17 cellular contexts compared by ENCODE assay signal in the genomic region with DNA sequence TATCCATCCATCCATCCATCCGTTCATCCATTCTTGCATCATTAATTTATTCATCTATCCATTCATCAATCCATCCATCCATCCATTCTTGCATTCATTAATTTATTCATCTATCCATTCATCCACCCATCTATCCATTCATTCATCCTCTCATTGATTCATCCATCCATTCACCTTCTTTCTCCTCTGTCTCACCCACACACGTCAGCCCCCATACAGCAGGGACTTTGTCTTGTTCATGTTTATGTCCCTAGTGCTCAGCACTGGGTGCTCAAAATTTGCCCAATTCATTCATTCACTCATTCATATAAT. TPM values are rescaled to one million over a fixed set of nuclear protein-coding genes. Genes with fewer than 3 reads are reported as not detected.
A peak's percentile ranks its signal among the peaks of the same experiment; 100 is the strongest.
DNase-seq lines count a peak whose midpoint lies in the region; ATAC-seq and TF ChIP-seq lines count a peak whose summit lies in the region.
"Had no signal": no experiment of that assay in that cellular context is flagged by ENCODE, and none has a peak within 500 bp of the region (broad histone marks: within the 10 kb centered on the region; RNA-seq: fewer than 3 reads in every experiment).

No MANE protein-coding gene starts in this region.

- H3K79me2 ChIP-seq in HCT116 (ENCODE audit: insufficient read depth, low read length), result peaks cover 4% of the 10 kb centered on the region; the same call in 1 of the 2 replicates

- H3K27ac ChIP-seq in HCT116 (ENCODE audit: low read depth, low read length), result no peak overlapping the region
- H3K27ac ChIP-seq: BLaER1 treated with 17β-estradiol and CSF1 and Interleukin-3, amounts not matched to agents 10 nM and 100 nM; GM23248 had no signal

- DNase-seq in HCT116 (ENCODE audit: low read depth, low spot score), result no peak
- no peak for DNase-seq in mesothelial cell of epicardium (ENCODE audit: low spot score in 2 of 2, unreplicated experiment in 2 of 2)
- DNase-seq in GF-D8 (lab: John Stamatoyannopoulos, UW), result no peak
- no peak for DNase-seq in ACHN
- no peak for DNase-seq in activated CD4-positive, alpha-beta T cell treated with anti-CD3 and anti-CD28 coated beads, Interleukin-2, amount 10 ng/mL, durations not matched to agents 24 days and 14 days
- no peak for DNase-seq in stimulated activated CD4-positive, alpha-beta T cell treated with anti-CD3 and anti-CD28 coated beads, Interleukin-4, amount 100 ng/mL, for 1 hour
- DNase-seq: CD4-positive, alpha-beta memory T cell; GM23248; HCEC 1CT; Kasumi-1; MG63; NCI-H2107; NCI-H446 treated with DMSO at 0.1 percent for 48 hours; SIG-M5; SK-N-SH had no signal

- peaks cover 0 to 3% of the 10 kb centered on the region in 2 experiments; a peak in 1 of 4 replicates for H3K36me3 ChIP-seq in HCT116 (ENCODE audit: control insufficient read depth in 1 of 2, insufficient read depth in 2 of 2, low read length in 2 of 2)
- H3K36me3 ChIP-seq: BLaER1 treated with 17β-estradiol and CSF1 and Interleukin-3, amounts not matched to agents 10 nM and 100 nM; MG63 had no signal

- H3K36me3 Mint-ChIP-seq in brain (no peaks in the 10 kb centered on the region), mesothelial cell of epicardium (no peaks in the 10 kb centered on the region)
- H3K36me3 Mint-ChIP-seq in activated CD4-positive, alpha-beta T cell treated with anti-CD3 and anti-CD28 coated beads, Interleukin-2, amount 10 ng/mL, durations not matched to agents 24 days and 14 days (ENCODE audit: low read depth), result peaks cover 3% of the 10 kb centered on the region
- H3K36me3 Mint-ChIP-seq: CD4-positive, alpha-beta memory T cell had no signal

- peaks cover 0 to 12% of the 10 kb centered on the region in 2 experiments; a peak in 1 of 4 replicates for H3K4me1 ChIP-seq in HCT116 (ENCODE audit: control insufficient read depth in 1 of 2, insufficient read depth in 2 of 2, low read length in 2 of 2)

- H3K4me3 ChIP-seq in HCT116 (replicated peaks in 1 of 2; ENCODE audit: low read depth in 1 of 2, low read length in 2 of 2), result peak overlapping the region in 1 of 2 experiments; percentile 86; a peak in 2 of 4 replicates
- H3K4me3 ChIP-seq: BLaER1 treated with 17β-estradiol and CSF1 and Interleukin-3, amounts not matched to agents 10 nM and 100 nM; GM23248; MG63 had no signal

- H3K9me2 ChIP-seq in HCT116 (ENCODE audit: insufficient read depth), result peaks cover 6% of the 10 kb centered on the region; the same call in 1 of the 2 replicates
- H3K9me2 ChIP-seq: SK-N-SH had no signal

- RAD21 ChIA-PET in HCT116 (lab: Charles Lee; ENCODE audit: low non-redundant PET in 1 of 2, low total read pairs in 2 of 2, uncharacterized antibody in 2 of 2, unreplicated experiment in 2 of 2), result no interaction called here

- POLR2A ChIA-PET in HCT116 (lab: Charles Lee), result no interaction called here

- H3K4me1 Mint-ChIP-seq in brain (no peaks in the 10 kb centered on the region), mesothelial cell of epicardium (peaks cover 5% of the 10 kb centered on the region)
- peaks cover 9% of the 10 kb centered on the region for H3K4me1 Mint-ChIP-seq in activated CD4-positive, alpha-beta T cell treated with anti-CD3 and anti-CD28 coated beads, Interleukin-2, amount 10 ng/mL, durations not matched to agents 24 days and 14 days

- peak overlapping the region; percentile 89 for H2AFZ ChIP-seq in HCT116 (ENCODE audit: low read depth, low read length, poor library complexity, severe bottlenecking)
- H2AFZ ChIP-seq: GM23248 had no signal

- H3K4me3 Mint-ChIP-seq in brain, result peak overlapping the region in 4 of 5 experiments; percentile 3 to 37 (median 12)
- H3K4me3 Mint-ChIP-seq in mesothelial cell of epicardium, result peak overlapping the region; percentile 74
- H3K4me3 Mint-ChIP-seq in activated CD4-positive, alpha-beta T cell treated with anti-CD3 and anti-CD28 coated beads, Interleukin-2, amount 10 ng/mL, durations not matched to agents 24 days and 14 days, result no peak overlapping the region

- no peaks in the 10 kb centered on the region for H3K9me3 ChIP-seq in HCT116 (ENCODE audit: control insufficient read depth in 1 of 2, insufficient read depth in 1 of 2, low read depth in 1 of 2, low read length in 2 of 2)
- H3K9me3 ChIP-seq: BLaER1 treated with 17β-estradiol and CSF1 and Interleukin-3, amounts not matched to agents 10 nM and 100 nM; MG63; SK-N-SH had no signal

- ATAC-seq in HCT116, result no peak

- no peak for TF ChIP-seq RAD21 in HCT116 (IDR thresholded peaks at IDR 0.05; ENCODE audit: low read depth)

- H4K20me1 ChIP-seq in HCT116 (ENCODE audit: insufficient read depth), result no peaks in the 10 kb centered on the region
- H4K20me1 ChIP-seq: BLaER1 treated with 17β-estradiol and CSF1 and Interleukin-3, amounts not matched to agents 10 nM and 100 nM had no signal

- peaks cover 0 to 7% (median 0%) of the 10 kb centered on the region in 5 experiments for H3K9me3 Mint-ChIP-seq in brain
- no peaks in the 10 kb centered on the region for H3K9me3 Mint-ChIP-seq in mesothelial cell of epicardium
- H3K9me3 Mint-ChIP-seq in activated CD4-positive, alpha-beta T cell treated with anti-CD3 and anti-CD28 coated beads, Interleukin-2, amount 10 ng/mL, durations not matched to agents 24 days and 14 days, result peaks cover 7% of the 10 kb centered on the region
- H3K9me3 Mint-ChIP-seq: CD4-positive, alpha-beta memory T cell had no signal

- no TSS peak for BruUV-seq in HCT116 (replicated peaks; lab: Mats Ljungman, UMichigan)

- CTCF ChIA-PET in HCT116 (lab: Charles Lee), result no interaction called here

- peak overlapping the region; percentile 87 for H3K4me2 ChIP-seq in HCT116 (ENCODE audit: low read length)
- H3K4me2 ChIP-seq: BLaER1 treated with 17β-estradiol and CSF1 and Interleukin-3, amounts not matched to agents 10 nM and 100 nM; SK-N-SH had no signal

- H3K27ac Mint-ChIP-seq in brain (peak overlapping the region in 1 of 5 experiments; percentile 12), mesothelial cell of epicardium (no peak overlapping the region)
- H3K27ac Mint-ChIP-seq in activated CD4-positive, alpha-beta T cell treated with anti-CD3 and anti-CD28 coated beads, Interleukin-2, amount 10 ng/mL, durations not matched to agents 24 days and 14 days, result no peak overlapping the region

- TF ChIP-seq POLR2A in HCT116 (IDR thresholded peaks at IDR 0.05; ENCODE audit: borderline replicate concordance, extremely low read depth, insufficient read depth, insufficient read length), result no peak

- TF ChIP-seq CTCF in HCT116 (IDR thresholded peaks at IDR 0.05 in 2 of 3, conservative IDR thresholded peaks at IDR 0.05 in 1 of 3; ENCODE audit: borderline replicate concordance in 1 of 3, insufficient read depth in 1 of 3, low read depth in 2 of 3, low read length in 2 of 3) (no peak), brain (conservative IDR thresholded peaks at IDR 0.05) (no peak), mesothelial cell of epicardium (IDR thresholded peaks at IDR 0.05; ENCODE audit: unreplicated experiment) (no peak)

- in situ Hi-C loops in ACHN (cut with HindIII; ENCODE audit: low pct_ligation_motif_present, low pct_unique_long_range_greater_than_20kb, low sequenced_read_pairs), result no loop called here

- intact Hi-C loops in HCT116 (cut with micrococcal nuclease), result no loop called here
- intact Hi-C loops in activated CD4-positive, alpha-beta T cell treated with anti-CD3 and anti-CD28 coated beads, Interleukin-2, amount 10 ng/mL, durations not matched to agents 24 days and 14 days (cut with micrococcal nuclease), result no loop called here

- H3K27me3 Mint-ChIP-seq in brain (peaks cover 72% of the 10 kb centered on the region), mesothelial cell of epicardium (ENCODE audit: low read depth) (peaks cover 24% of the 10 kb centered on the region)
- peaks cover 23% of the 10 kb centered on the region for H3K27me3 Mint-ChIP-seq in activated CD4-positive, alpha-beta T cell treated with anti-CD3 and anti-CD28 coated beads, Interleukin-2, amount 10 ng/mL, durations not matched to agents 24 days and 14 days

- H3K9ac ChIP-seq in HCT116 (ENCODE audit: low read length), result no peak overlapping the region
- H3K9ac ChIP-seq: BLaER1 treated with 17β-estradiol and CSF1 and Interleukin-3, amounts not matched to agents 10 nM and 100 nM; GM23248; SK-N-SH had no signal

- H3K27me3 ChIP-seq in HCT116 (ENCODE audit: insufficient read depth, low read length), result no peaks in the 10 kb centered on the region
- H3K27me3 ChIP-seq: BLaER1 treated with 17β-estradiol and CSF1 and Interleukin-3, amounts not matched to agents 10 nM and 100 nM had no signal

TF ChIP-seq in HCT116, 20 proteins besides CTCF, POLR2A, EP300 and RAD21 (continues in another document):
- TF ChIP-seq CEBPB (IDR thresholded peaks at IDR 0.05; ENCODE audit: low read depth), result no peak

RNA-seq across cellular contexts. Expression of a gene that starts 0.7 kb away (rescaled TPM):
- total RNA-seq in HCT116 (2021; ENCODE audit: unreplicated experiment) (111 TPM), mesothelial cell of epicardium (25.9 to 32.5 TPM (median 32.1 TPM) in 3 replicates)
- 145 and 167 TPM in 2 replicates for polyA plus RNA-seq in HCT116 (2012)
- 60.8 TPM for polyA plus RNA-seq in brain (ENCODE audit: insufficient read depth, low read depth, low replicate concordance)
- total RNA-seq in activated CD4-positive, alpha-beta T cell treated with anti-CD3 and anti-CD28 coated beads, Interleukin-2, amount 10 ng/mL, durations not matched to agents 24 days and 14 days, result not detected in 2 replicates
- total RNA-seq: CD4-positive, alpha-beta memory T cell; GM23248 had no signal
- polyA plus RNA-seq: CD4-positive, alpha-beta memory T cell; GM23248 had no signal

RNA-seq across cellular contexts. Expression of a gene that starts 19.0 kb away (rescaled TPM):
- total RNA-seq in HCT116 (2021; ENCODE audit: unreplicated experiment) (13.8 TPM), mesothelial cell of epicardium (2.6 to 3.1 TPM (median 2.7 TPM) in 3 replicates)
- 33.3 and 33.5 TPM in 2 replicates for polyA plus RNA-seq in HCT116 (2012)
- 91.5 TPM for polyA plus RNA-seq in brain (ENCODE audit: insufficient read depth, low read depth, low replicate concordance)
- 41.0 and 44.2 TPM in 2 replicates for total RNA-seq in activated CD4-positive, alpha-beta T cell treated with anti-CD3 and anti-CD28 coated beads, Interleukin-2, amount 10 ng/mL, durations not matched to agents 24 days and 14 days

RNA-seq across cellular contexts. Expression of a gene that starts 22.0 kb away (rescaled TPM):
- total RNA-seq in HCT116 (2021; ENCODE audit: unreplicated experiment) (44.0 TPM), mesothelial cell of epicardium (27.4 to 31.2 TPM (median 30.6 TPM) in 3 replicates)
- polyA plus RNA-seq in HCT116 (2012), result 27.5 and 32.5 TPM in 2 replicates
- 23.3 TPM for polyA plus RNA-seq in brain (ENCODE audit: insufficient read depth, low read depth, low replicate concordance)
- total RNA-seq in activated CD4-positive, alpha-beta T cell treated with anti-CD3 and anti-CD28 coated beads, Interleukin-2, amount 10 ng/mL, durations not matched to agents 24 days and 14 days, result 84.0 and 90.6 TPM in 2 replicates

RNA-seq across cellular contexts. Expression of a gene that starts 37.6 kb away (rescaled TPM):
- total RNA-seq in HCT116 (2021; ENCODE audit: unreplicated experiment) (90.9 TPM), mesothelial cell of epicardium (340 to 349 TPM (median 342 TPM) in 3 replicates)
- polyA plus RNA-seq in HCT116 (2012), result 62.0 and 79.9 TPM in 2 replicates
- polyA plus RNA-seq in brain (ENCODE audit: insufficient read depth, low read depth, low replicate concordance), result 143 TPM
- total RNA-seq in activated CD4-positive, alpha-beta T cell treated with anti-CD3 and anti-CD28 coated beads, Interleukin-2, amount 10 ng/mL, durations not matched to agents 24 days and 14 days, result 85.5 and 98.6 TPM in 2 replicates

RNA-seq across cellular contexts. Expression of a gene that starts 44.1 kb away (rescaled TPM):
- 45.4 TPM for total RNA-seq in HCT116 (2021; ENCODE audit: unreplicated experiment)
- 48.3 and 56.9 TPM in 2 replicates for polyA plus RNA-seq in HCT116 (2012)
- polyA plus RNA-seq in brain (ENCODE audit: insufficient read depth, low read depth, low replicate concordance), result 55.7 TPM
- total RNA-seq in mesothelial cell of epicardium, result 31.9 to 37.3 TPM (median 33.1 TPM) in 3 replicates
- total RNA-seq in activated CD4-positive, alpha-beta T cell treated with anti-CD3 and anti-CD28 coated beads, Interleukin-2, amount 10 ng/mL, durations not matched to agents 24 days and 14 days, result 36.7 and 40.8 TPM in 2 replicates

Comparison
In these comparisons a context has a peak if more than half of its experiments do, and no peak if none do; other contexts are left out.
1. RNA of a gene that starts 0.7 kb away (total RNA-seq): 111 TPM in HCT116 (single experiment) and 25.9 to 32.5 TPM in mesothelial cell of epicardium; not detected in activated CD4-positive, alpha-beta T cell treated with anti-CD3 and anti-CD28 coated beads, Interleukin-2, amount 10 ng/mL, durations not matched to agents 24 days and 14 days; every median in the first group is over 10 times any median in the second.